Comparison of ENCODE assay signal across 1 cellular context in the genomic region with DNA sequence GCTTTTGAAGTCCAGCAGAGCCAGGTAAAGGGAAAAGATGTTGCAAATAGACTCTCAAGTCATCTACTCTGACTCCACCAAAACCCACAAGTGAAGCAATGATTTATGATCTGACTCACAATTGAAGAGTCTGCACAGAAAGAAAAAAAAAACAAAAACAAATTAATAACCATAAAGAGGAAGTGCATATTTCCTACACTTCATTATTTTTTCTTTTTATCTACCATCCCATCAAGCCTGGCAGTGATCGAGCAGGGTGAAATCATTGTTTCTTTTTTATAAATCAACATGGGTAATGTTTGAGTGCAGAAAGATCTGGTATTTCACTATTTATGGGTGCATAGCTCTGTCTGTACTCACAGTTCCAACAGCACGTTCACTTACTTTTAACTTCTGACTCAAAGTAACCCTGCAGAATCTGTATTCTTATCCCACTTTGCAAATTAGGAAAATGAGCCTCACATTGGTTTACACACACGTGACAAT.
TF ChIP-seq lines count a peak whose summit lies in the region.

No MANE protein-coding gene starts in this region.

TF ChIP-seq in SK-N-SH, 30 proteins besides CTCF, POLR2A, EP300 and RAD21 (continued from another document):
- TF ChIP-seq CHD2 (IDR thresholded peaks at IDR 0.05; ENCODE audit: low read length, partially characterized antibody) (no peak), TAF1 (IDR thresholded peaks at IDR 0.05; ENCODE audit: borderline replicate concordance, low read depth, low read length) (0 out of 2 replicates have a peak, but pooled peaks have one; percentile 12), SMC3 (IDR thresholded peaks at IDR 0.05; ENCODE audit: low read depth, low read length) (no peak), FOSL2 (IDR thresholded peaks at IDR 0.05; ENCODE audit: borderline replicate concordance, low read depth) (peak; percentile 91), YY1 (IDR thresholded peaks at IDR 0.05; ENCODE audit: low read depth) (peak; percentile 57; the same call in 1 of the 2 replicates), TCF12 (IDR thresholded peaks at IDR 0.05) (peak; percentile 100), TEAD4 (IDR thresholded peaks at IDR 0.05; ENCODE audit: borderline replicate concordance, insufficient read depth) (peak; percentile 100)
